Comparison of ENCODE assay signal across 1 cellular context in the genomic region with DNA sequence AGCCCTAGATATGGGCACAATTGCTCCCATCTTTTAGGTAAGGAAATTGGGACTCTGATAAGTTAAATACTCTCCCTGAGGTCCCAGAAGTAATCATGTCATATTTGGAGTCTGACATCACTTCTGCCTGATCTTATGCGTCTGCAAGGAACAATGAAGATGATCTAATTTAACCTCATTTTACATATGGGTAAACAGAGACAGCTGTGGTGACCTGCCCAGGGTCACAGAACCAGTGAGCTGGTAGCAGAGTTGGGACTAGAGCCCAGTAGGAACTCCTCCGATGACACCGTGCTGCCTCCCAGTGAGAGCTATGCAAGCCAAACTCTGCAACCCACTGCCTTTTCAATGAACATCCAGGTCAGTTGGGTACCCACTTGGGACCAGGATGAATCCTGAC.
TF ChIP-seq lines count a peak whose summit lies in the region.

No MANE protein-coding gene starts in this region.

TF ChIP-seq in endothelial cell of umbilical vein, 7 proteins besides CTCF, POLR2A, EP300 and RAD21:
- no peak for TF ChIP-seq FOS (IDR thresholded peaks at IDR 0.05; ENCODE audit: borderline replicate concordance, insufficient read depth, low read length)
- TF ChIP-seq EZH2 (IDR thresholded peaks at IDR 0.05; ENCODE audit: borderline replicate concordance, low read depth, low read length, severe bottlenecking), result no peak
- TF ChIP-seq POLR2AphosphoS5 (IDR thresholded peaks at IDR 0.05; ENCODE audit: insufficient read depth, low read depth, low read length), result no peak
- TF ChIP-seq MYC (IDR thresholded peaks at IDR 0.05; ENCODE audit: low read depth, low read length), result no peak
- peak; percentile 70 for TF ChIP-seq JUN (IDR thresholded peaks at IDR 0.05; ENCODE audit: borderline replicate concordance, insufficient read depth, insufficient read length, low read depth)
- TF ChIP-seq GATA2 (IDR thresholded peaks at IDR 0.05; ENCODE audit: insufficient read depth, insufficient read length, low read depth, low read length), result no peak
